ENCODE assay signal across 12 cellular contexts in genomic region chr13:29743229-29743786, GRCh38.
DNase-seq lines count a peak whose midpoint lies in the region; ATAC-seq, FAIRE-seq and TF ChIP-seq lines count a peak whose summit lies in the region.
"Had no signal": no experiment of that assay in that cellular context is flagged by ENCODE, and none has a peak within 500 bp of the region (broad histone marks: within the 10 kb centered on the region; RNA-seq: fewer than 3 reads in every experiment).

No MANE protein-coding gene starts in this region.

- SMC1A ChIA-PET in GM12878 (lab: Charles Lee; ENCODE audit: uncharacterized antibody, unreplicated experiment), result interaction anchor here (1.1 to 2.7 kb wide), 4 partner anchors 10 to 27 kb away, joined by 4 to 8 read pairs (median 5); no protein-coding TSS in a partner anchor

- CTCF ChIA-PET in GM12878 (lab: Yijun Ruan, JAX), result interaction anchor here (0.7 kb wide), 1 partner anchor 14 kb away, joined by 3 read pairs; no protein-coding TSS in a partner anchor

- no peaks in the 10 kb centered on the region for H4K20me1 ChIP-seq in GM12878 (ENCODE audit: control insufficient read depth, insufficient read depth)
- H4K20me1 ChIP-seq in keratinocyte (ENCODE audit: control insufficient read depth, extremely low read depth, insufficient read depth, low read length), result no peaks in the 10 kb centered on the region

- no peaks in the 10 kb centered on the region for H3K9me1 ChIP-seq in keratinocyte (ENCODE audit: control insufficient read depth, extremely low read depth, insufficient read depth, low read length)

- H3K27me3 ChIP-seq in GM12878 (replicated peaks in 1 of 2; ENCODE audit: control insufficient read depth in 2 of 2, insufficient read depth in 2 of 2, low read length in 1 of 2) (0 out of 4 replicates have a peak, but pooled peaks cover 0 to 3% of the 10 kb centered on the region in 2 experiments), keratinocyte (ENCODE audit: control insufficient read depth, extremely low read depth, insufficient read depth, low read length) (peaks cover 5% of the 10 kb centered on the region), WERI-Rb-1 (ENCODE audit: insufficient read depth, low read depth, severe bottlenecking) (no peaks in the 10 kb centered on the region)

- no peak for TF ChIP-seq CTCF in GM12878 (IDR thresholded peaks at IDR 0.05 in 2 of 3, conservative IDR thresholded peaks at IDR 0.05 in 1 of 3; ENCODE audit: control insufficient read depth in 2 of 3, extremely low read depth in 1 of 3, insufficient read depth in 1 of 3, low read depth in 3 of 3, low read length in 3 of 3)
- TF ChIP-seq CTCF in keratinocyte (optimal IDR thresholded peaks at IDR 0.05 in 1 of 3, IDR thresholded peaks at IDR 0.05 in 1 of 3, conservative IDR thresholded peaks at IDR 0.05 in 1 of 3; ENCODE audit: extremely low read depth in 1 of 3, insufficient read depth in 2 of 3, low read length in 3 of 3), result no peak
- no peak for TF ChIP-seq CTCF in WERI-Rb-1 (IDR thresholded peaks at IDR 0.05; ENCODE audit: low read depth, low read length)

- no peak for TF ChIP-seq EP300 in GM12878 (IDR thresholded peaks at IDR 0.05; ENCODE audit: borderline replicate concordance in 1 of 2, control insufficient read depth in 1 of 2, low read depth in 2 of 2, low read length in 2 of 2)

- no peaks in the 10 kb centered on the region for H3K9me3 ChIP-seq in GM12878 (replicated peaks; ENCODE audit: control insufficient read depth, insufficient read depth, low read length)
- H3K9me3 ChIP-seq in keratinocyte (ENCODE audit: control insufficient read depth, low read depth, low read length), result no peaks in the 10 kb centered on the region
- no peaks in the 10 kb centered on the region for H3K9me3 ChIP-seq in WERI-Rb-1 (ENCODE audit: severe bottlenecking)

- DNase-seq in GM04504 (ENCODE audit: low read depth) (peak; percentile 95), GM12878 (ENCODE audit: low read depth, low spot score) (no peak), keratinocyte (ENCODE audit: low read depth, low spot score) (no peak), stromal cell of bone marrow (ENCODE audit: low read depth) (peak; percentile 26), Ammon's horn (ENCODE audit: low spot score) (no peak), anterior cingulate cortex (lab: John Stamatoyannopoulos, UW) (no peak), KBM-7 (no peak), WERI-Rb-1 (no peak)
- DNase-seq: NCI-H226; stimulated activated CD8-positive, alpha-beta memory T cell treated with anti-CD3 and anti-CD28 coated beads, Interleukin-4, amount 100 ng/mL, for 48 hours; T-helper 1 cell had no signal

- dilution Hi-C loops in keratinocyte (cut with MboI; ENCODE audit: extremely low pct_ligation_motif_present, low sequenced_read_pairs), result no loop called here

- H3K27ac ChIP-seq in GM12878 (ENCODE audit: control insufficient read depth, insufficient read depth) (no peak overlapping the region), keratinocyte (ENCODE audit: control insufficient read depth, insufficient read depth, low read length) (no peak overlapping the region), WERI-Rb-1 (no peak overlapping the region)

- BruUV-seq in GM12878 (replicated peaks; lab: Mats Ljungman, UMichigan), result no TSS peak

- in situ Hi-C loops in GM12878 (cut with MboI) (no loop called here), KBM-7 (cut with MboI; ENCODE audit: low pct_unique_long_range_greater_than_20kb, low sequenced_read_pairs) (no loop called here)

- H3K4me2 ChIP-seq in GM12878 (ENCODE audit: control insufficient read depth, insufficient read depth) (no peak overlapping the region), keratinocyte (ENCODE audit: control insufficient read depth, extremely low read depth, insufficient read depth, low read depth, low read length) (no peak overlapping the region)

- TF ChIP-seq POLR2A in GM12878 (IDR thresholded peaks at IDR 0.05; ENCODE audit: low read depth, low read length), result no peak

- intact Hi-C loops in GM12878 (cut with micrococcal nuclease; ENCODE audit: unreplicated experiment), result no loop called here

- no peak for TF ChIP-seq RAD21 in GM12878 (IDR thresholded peaks at IDR 0.05; ENCODE audit: insufficient read depth, low read depth, low read length)

- no peak overlapping the region for H2AFZ ChIP-seq in GM12878 (ENCODE audit: control insufficient read depth, low read depth, low read length)
- peak overlapping the region; percentile 8 for H2AFZ ChIP-seq in keratinocyte (ENCODE audit: control insufficient read depth, low read length)

- no peaks in the 10 kb centered on the region for H3K36me3 ChIP-seq in GM12878 (ENCODE audit: control insufficient read depth in 2 of 2, insufficient read depth in 2 of 2, low read length in 1 of 2)
- no peaks in the 10 kb centered on the region for H3K36me3 ChIP-seq in keratinocyte (ENCODE audit: control insufficient read depth in 2 of 2, extremely low read depth in 1 of 2, insufficient read depth in 2 of 2, low read length in 2 of 2)
- no peaks in the 10 kb centered on the region for H3K36me3 ChIP-seq in WERI-Rb-1

- H3K9ac ChIP-seq in GM12878 (ENCODE audit: control insufficient read depth, insufficient read depth, low read length), result no peak overlapping the region
- H3K9ac ChIP-seq in keratinocyte (ENCODE audit: control insufficient read depth, extremely low read depth, insufficient read depth, low read length), result no peak overlapping the region

- H3K4me3 ChIP-seq in GM12878 (no peak overlapping the region), keratinocyte (ENCODE audit: control insufficient read depth in 2 of 3, extremely low read depth in 1 of 3, insufficient read depth in 2 of 3, low read depth in 1 of 3, low read length in 3 of 3) (no peak overlapping the region), WERI-Rb-1 (ENCODE audit: low read depth, low read length) (no peak overlapping the region)

- RAD21 ChIA-PET in GM12878 (lab: Charles Lee; ENCODE audit: unreplicated experiment), result no interaction called here

- no peaks in the 10 kb centered on the region; the same call in 1 of the 2 replicates for H3K4me1 ChIP-seq in GM12878 (ENCODE audit: control insufficient read depth, insufficient read depth, low read length)
- H3K4me1 ChIP-seq in keratinocyte (ENCODE audit: control insufficient read depth, extremely low read depth, insufficient read depth, low read length), result no peaks in the 10 kb centered on the region

- 52% methylated on average over 15 of the region's 15 CpGs for WGBS in GM12878 (ENCODE audit: insufficient coverage, insufficient replicate concordance, low lambda C conversion rate, missing lambda C conversion rate)

- H3K79me2 ChIP-seq in GM12878 (ENCODE audit: control insufficient read depth, insufficient read depth, low read length) (no peaks in the 10 kb centered on the region), keratinocyte (ENCODE audit: control insufficient read depth, insufficient read depth, low read length) (no peaks in the 10 kb centered on the region)

- peak; percentile 57 for ATAC-seq in GM12878

- no peak for FAIRE-seq in GM12878 (lab: Jason Lieb, UNC)
- no peak for FAIRE-seq in keratinocyte (lab: Jason Lieb, UNC)
- FAIRE-seq: G401.6 had no signal

- POLR2A ChIA-PET in GM12878 (lab: Charles Lee), result no interaction called here

TF ChIP-seq in GM12878, 131 proteins besides CTCF, POLR2A, EP300 and RAD21:
- TF ChIP-seq IKZF1 (conservative IDR thresholded peaks at IDR 0.05) (peak; percentile 13; the same call in 1 of the 2 replicates), MTA2 (IDR thresholded peaks at IDR 0.05; ENCODE audit: low read depth) (peak; percentile 36; the same call in 1 of the 2 replicates), RELA (IDR thresholded peaks at IDR 0.05; ENCODE audit: borderline replicate concordance, partially characterized antibody) (no peak), EGR1 (IDR thresholded peaks at IDR 0.05; ENCODE audit: borderline replicate concordance in 1 of 2, low read depth in 2 of 2, low read length in 2 of 2) (no peak), CREB1 (IDR thresholded peaks at IDR 0.05; ENCODE audit: low read depth) (no peak), RELB (IDR thresholded peaks at IDR 0.05; ENCODE audit: low read depth) (peak; percentile 46; the same call in 1 of the 2 replicates), BCL11A (IDR thresholded peaks at IDR 0.05; ENCODE audit: low read depth, low read length) (no peak), BHLHE40 (IDR thresholded peaks at IDR 0.05; ENCODE audit: borderline replicate concordance in 1 of 2, low read depth in 2 of 2, low read length in 1 of 2) (0 out of 4 replicates have a peak, but pooled peaks of 1 of the 2 experiments have one; percentile 15)

Comparison
In these comparisons a context has a peak if more than half of its experiments do, and no peak if none do; other contexts are left out.
1. DNase-seq: peak in GM04504 (single experiment) and stromal cell of bone marrow (single experiment); none in GM12878 (single experiment), keratinocyte (single experiment), Ammon's horn (single experiment), anterior cingulate cortex (0 of 58), KBM-7 (single experiment) and WERI-Rb-1 (single experiment).